14 cellular contexts compared by ENCODE assay signal in genomic region chr6:2911171-2911570, GRCh38. TPM values are rescaled to one million over a fixed set of nuclear protein-coding genes. Genes with fewer than 3 reads are reported as not detected.
DNase-seq lines count a peak whose midpoint lies in the region; ATAC-seq, FAIRE-seq and TF ChIP-seq lines count a peak whose summit lies in the region.
"Had no signal": no experiment of that assay in that cellular context is flagged by ENCODE, and none has a peak within 500 bp of the region (broad histone marks: within the 10 kb centered on the region; RNA-seq: fewer than 3 reads in every experiment).

No MANE protein-coding gene starts in this region.

- H3K4me1 ChIP-seq in H1 (replicated peaks in 1 of 4; ENCODE audit: control insufficient read depth in 3 of 4, insufficient read depth in 4 of 4, low read length in 3 of 4) (peaks cover 2 to 19% (median 15%) of the 10 kb centered on the region in 4 experiments; a peak in 6 of 7 replicates), GM23338 (ENCODE audit: insufficient read depth) (peaks cover 49% of the 10 kb centered on the region), A673 (ENCODE audit: insufficient read depth, low read length, poor library complexity, severe bottlenecking) (no peaks in the 10 kb centered on the region)
- H3K4me1 ChIP-seq: vagina had no signal

- peak overlapping the region; percentile 36 for H4K91ac ChIP-seq in H1 (replicated peaks; ENCODE audit: insufficient read length, low read length)

- no peak for FAIRE-seq in H1 (lab: Jason Lieb, UNC)
- FAIRE-seq: G401.6, islet of Langerhans had no signal

- no peak overlapping the region for H2AK5ac ChIP-seq in H1 (ENCODE audit: low read depth, low read length)

- H3K9me3 ChIP-seq in H1 (ENCODE audit: insufficient read depth in 2 of 2, low read depth in 1 of 2, low read length in 1 of 2) (no peaks in the 10 kb centered on the region), A673 (ENCODE audit: low read depth, low read length, poor library complexity, severe bottlenecking) (no peaks in the 10 kb centered on the region)
- H3K9me3 ChIP-seq: vagina had no signal

- H2BK5ac ChIP-seq in H1 (ENCODE audit: low read depth, low read length): peak overlapping the region; percentile 0; the same call in 1 of the 2 replicates

- H3K23me2 ChIP-seq in H1 (ENCODE audit: low read depth, low read length): no peaks in the 10 kb centered on the region; the same call in 1 of the 2 replicates

- H3K36me3 Mint-ChIP-seq in GM23338 (ENCODE audit: low read depth): peaks cover 7% of the 10 kb centered on the region; the same call in 2 of the 3 replicates

- H3K4ac ChIP-seq in H1 (replicated peaks; ENCODE audit: insufficient read length, low read depth, low read length): no peak overlapping the region

- no peak overlapping the region for H2BK20ac ChIP-seq in H1 (ENCODE audit: low read length)

- H3K36me3 ChIP-seq in H1 (ENCODE audit: control insufficient read depth in 2 of 4, insufficient read depth in 4 of 4, low read length in 3 of 4): no peaks in the 10 kb centered on the region
- H3K36me3 ChIP-seq in GM23338 (ENCODE audit: insufficient read depth): no peaks in the 10 kb centered on the region
- H3K36me3 ChIP-seq in A673 (ENCODE audit: insufficient read depth, low read length, poor library complexity, severe bottlenecking): no peaks in the 10 kb centered on the region
- H3K36me3 ChIP-seq: vagina had no signal

- H3K4me2 ChIP-seq in H1 (ENCODE audit: insufficient read depth in 1 of 2, low read depth in 2 of 2, low read length in 2 of 2) (no peak overlapping the region), GM23338 (no peak overlapping the region)
- H3K4me2 ChIP-seq: smooth muscle cell had no signal

- no peak overlapping the region for H3K56ac ChIP-seq in H1 (replicated peaks; ENCODE audit: insufficient read length, low read depth, low read length)

- no peak overlapping the region for H4K8ac ChIP-seq in H1 (ENCODE audit: extremely low read depth, insufficient read depth, low read length)

- no peak overlapping the region for H4K5ac ChIP-seq in H1 (ENCODE audit: insufficient read length, low read depth, low read length)

- H2AFZ ChIP-seq in H1 (ENCODE audit: low read length) (no peak overlapping the region), GM23338 (no peak overlapping the region)

- no peak for TF ChIP-seq POLR2A in H1 (IDR thresholded peaks at IDR 0.05; ENCODE audit: control extremely low read depth in 1 of 2, low read depth in 2 of 2, low read length in 2 of 2)

- H2BK12ac ChIP-seq in H1 (ENCODE audit: low read depth, low read length): no peak overlapping the region

- ATAC-seq in GM21576 (IDR thresholded peaks at IDR 0.05; ENCODE audit: unreplicated experiment) (peak; percentile 60), HG03571 (IDR thresholded peaks at IDR 0.05; ENCODE audit: unreplicated experiment) (peak; percentile 67), HG02840 (IDR thresholded peaks at IDR 0.05; ENCODE audit: low FRiP score, unreplicated experiment) (no peak), GM23338 (no peak)

- intact Hi-C loops in A673 (cut with micrococcal nuclease; ENCODE audit: unreplicated experiment): loop anchor here (5.0 kb wide), 2 partner anchors 64 to 119 kb away; no protein-coding TSS in a partner anchor

- no peak overlapping the region; the same call in 1 of the 2 replicates for H3K18ac ChIP-seq in H1 (ENCODE audit: extremely low read depth, low read length)

- CTCF ChIA-PET in H1 (lab: Charles Lee; ENCODE audit: partially characterized antibody): interaction anchor here (0.6 to 1.7 kb wide), 26 partner anchors 10 to 139 kb away, joined by 3 to 20 read pairs (median 4); partner anchors contain the start of gene SERPINB1
- CTCF ChIA-PET in A673 (lab: Charles Lee): interaction anchor here (0.7 kb wide), 1 partner anchor 66 kb away, joined by 5 read pairs; no protein-coding TSS in a partner anchor

- peaks cover 12% of the 10 kb centered on the region for H3K27me3 Mint-ChIP-seq in GM23338 (ENCODE audit: insufficient read depth, low read depth, poor library complexity)

- TF ChIP-seq CTCF in GM12865 (IDR thresholded peaks at IDR 0.05; ENCODE audit: insufficient read depth, low read depth, low read length, missing control alignments) (no peak), H1 (IDR thresholded peaks at IDR 0.05; ENCODE audit: control extremely low read depth in 1 of 3, insufficient read depth in 1 of 3, low read depth in 1 of 3, low read length in 3 of 3) (no peak), GM23338 (conservative IDR thresholded peaks at IDR 0.05; ENCODE audit: low read depth in 2 of 2) (no peak), A673 (conservative IDR thresholded peaks at IDR 0.05; ENCODE audit: low read depth, low read length) (no peak)

- TF ChIP-seq EP300 in H1 (IDR thresholded peaks at IDR 0.05; ENCODE audit: borderline replicate concordance in 1 of 2, low read depth in 2 of 2, low read length in 2 of 2): no peak

- 89% methylated on average over 4 of the region's 4 CpGs; no CpG with 5 or more reads in 1 of the 2 experiments for WGBS in H1 (ENCODE audit: extremely low coverage in 1 of 2, insufficient coverage in 1 of 2, insufficient read length in 1 of 2, insufficient replicate concordance in 2 of 2, low coverage in 1 of 2, low lambda C conversion rate in 2 of 2, missing lambda C conversion rate in 1 of 2), 2 experiments

- H3K9me2 ChIP-seq in GM23338 (ENCODE audit: insufficient read depth): no peaks in the 10 kb centered on the region

- H3K27me3 ChIP-seq in H1 (replicated peaks in 1 of 4; ENCODE audit: control insufficient read depth in 3 of 4, extremely low read depth in 1 of 4, insufficient read depth in 3 of 4, low read length in 3 of 4) (no peaks in the 10 kb centered on the region), GM23338 (ENCODE audit: insufficient read depth) (no peaks in the 10 kb centered on the region), A673 (replicated peaks; ENCODE audit: insufficient read depth, low read depth, low read length, poor library complexity) (no peaks in the 10 kb centered on the region)
- H3K27me3 ChIP-seq: vagina had no signal

- peaks cover 5% of the 10 kb centered on the region; the same call in 2 of the 3 replicates for H3K9me3 Mint-ChIP-seq in GM23338

- H3K79me2 ChIP-seq in H1 (ENCODE audit: control insufficient read depth in 1 of 2, insufficient read depth in 2 of 2, low read length in 2 of 2) (no peaks in the 10 kb centered on the region), GM23338 (replicated peaks; ENCODE audit: insufficient read depth) (no peaks in the 10 kb centered on the region)

- peak overlapping the region; percentile 21 for H2BK120ac ChIP-seq in H1 (replicated peaks; ENCODE audit: low read depth, low read length)

- H3K4me3 ChIP-seq in GM12865 (ENCODE audit: low read depth, low read length): no peak overlapping the region
- H3K4me3 ChIP-seq in H1 (ENCODE audit: extremely low read depth in 1 of 4, insufficient read depth in 2 of 4, low read depth in 3 of 4, low read length in 4 of 4): no peak overlapping the region
- no peak overlapping the region for H3K4me3 ChIP-seq in GM23338
- H3K4me3 ChIP-seq in A673 (ENCODE audit: low read depth, low read length, poor library complexity, severe bottlenecking): no peak overlapping the region
- H3K4me3 ChIP-seq: smooth muscle cell, vagina had no signal

- no peak overlapping the region for H3K27ac ChIP-seq in H1 (ENCODE audit: low read depth, low read length)
- no peak overlapping the region for H3K27ac ChIP-seq in GM23338 (ENCODE audit: low read depth)
- no peak overlapping the region for H3K27ac ChIP-seq in A673 (ENCODE audit: low read depth, low read length, poor library complexity, severe bottlenecking)
- no peak overlapping the region for H3K27ac ChIP-seq in substantia nigra (ENCODE audit: low read depth, low read length, poor library complexity, severe bottlenecking)
- H3K27ac ChIP-seq: vagina had no signal

- no peak overlapping the region for H3K14ac ChIP-seq in H1 (ENCODE audit: insufficient read length)

- H3K4me3 Mint-ChIP-seq in GM23338: no peak overlapping the region
- H3K4me3 Mint-ChIP-seq: HFFc6 had no signal

- BruUV-seq in A673 (replicated peaks; lab: Mats Ljungman, UMichigan): no TSS peak

- POLR2A ChIA-PET in H1 (lab: Charles Lee; ENCODE audit: partially characterized antibody) (interaction anchor here (0.8 to 0.9 kb wide), 2 partner anchors 42 to 65 kb away, joined by 3 read pairs; no protein-coding TSS in a partner anchor), A673 (lab: Charles Lee; ENCODE audit: low non-redundant PET) (no interaction called here)

- no peak overlapping the region for H3K23ac ChIP-seq in H1 (ENCODE audit: insufficient read length)

- H3F3A ChIP-seq in GM23338 (replicated peaks; ENCODE audit: low read depth): peaks cover 23% of the 10 kb centered on the region

- no peaks in the 10 kb centered on the region for H4K20me1 ChIP-seq in H1 (replicated peaks in 1 of 2; ENCODE audit: control insufficient read depth in 1 of 2, insufficient read depth in 2 of 2, low read length in 2 of 2)
- no peaks in the 10 kb centered on the region for H4K20me1 ChIP-seq in GM23338 (replicated peaks; ENCODE audit: insufficient read depth)

- H3K27ac Mint-ChIP-seq in GM23338: no peak overlapping the region
- H3K27ac Mint-ChIP-seq: activated naive CD4-positive, alpha-beta T cell treated with anti-CD3 and anti-CD28 coated beads, Interleukin-2, amount 50 U/mL, for 72 hours; HFFc6 had no signal

- TF ChIP-seq RAD21 in H1 (IDR thresholded peaks at IDR 0.05 in 1 of 2, conservative IDR thresholded peaks at IDR 0.05 in 1 of 2; ENCODE audit: low read depth in 2 of 2, low read length in 2 of 2): no peak

- no peak overlapping the region for H2BK15ac ChIP-seq in H1 (ENCODE audit: low read length)

- H3K4me1 Mint-ChIP-seq in GM23338: peaks cover 61% of the 10 kb centered on the region

- no peak overlapping the region for H3K9ac ChIP-seq in H1 (replicated peaks in 1 of 4; ENCODE audit: extremely low read depth in 1 of 4, low read depth in 3 of 4, low read length in 3 of 4)

- DNase-seq in GM12865 (ENCODE audit: low read depth) (peak; percentile 65), H1 (ENCODE audit: low read depth in 1 of 2, low spot score in 2 of 2) (no peak), GM23338 (ENCODE audit: low spot score) (no peak), A673 (ENCODE audit: low spot score) (no peak), substantia nigra (lab: John Stamatoyannopoulos, UW) (no peak)

- no peaks in the 10 kb centered on the region for H3K79me1 ChIP-seq in H1 (ENCODE audit: low read depth, low read length)

RNA-seq across cellular contexts. Expression of gene SERPINB9, which starts 8.1 kb away (rescaled TPM):
- 63.5 and 66.8 TPM in 2 replicates for total RNA-seq in H1 (2021; fragmentation: NEBNext Ultra II Directional; extraction: Animal tissue kit (Norgen Biotek cat#: 25700))
- 53.5 and 93.8 TPM in 2 replicates for polyA plus RNA-seq in H1 (2011; rRNA removed)
- polyA plus RNA-seq in H1 (2011; cell fraction: cytosol; rRNA removed): 58.9 TPM
- polyA plus RNA-seq in H1 (2011; cell fraction: nucleus; rRNA removed): 23.5 TPM
- polyA plus RNA-seq in H1 (2012, experiment 1 of 2): 56.9 to 68.1 TPM (median 58.4 TPM) in 4 replicates
- 26.8 TPM for polyA plus RNA-seq in H1 (2012, experiment 2 of 2)
- polyA plus RNA-seq in H1 (2013, experiment 1 of 2): 31.2 TPM
- 29.8 TPM for polyA plus RNA-seq in H1 (2013, experiment 2 of 2)
- 100 and 149 TPM in 2 replicates for polyA minus RNA-seq in H1 (2011; rRNA and poly(A)+ RNA removed)
- polyA minus RNA-seq in H1 (2011; cell fraction: cytosol; rRNA and poly(A)+ RNA removed): 53.1 TPM
- 25.0 TPM for polyA minus RNA-seq in H1 (2011; cell fraction: nucleus; rRNA and poly(A)+ RNA removed)
- 65.0 and 71.3 TPM in 2 replicates for total RNA-seq in GM23338 (2014; rRNA removed; shearing (Covaris generic))
- 46.6 and 47.4 TPM in 2 replicates for polyA plus RNA-seq in GM23338 (2016; fragmentation: Nextera tagmentation; extraction: Ambion mirVana)
- total RNA-seq in A673 (2021): 4.1 and 4.2 TPM in 2 replicates

Comparison
In these comparisons a context has a peak if more than half of its experiments do, and no peak if none do; other contexts are left out.
1. ATAC-seq: peak in GM21576 (single experiment) and HG03571 (single experiment); none in HG02840 (single experiment) and GM23338 (single experiment).
2. RNA of gene SERPINB9, which starts 8.1 kb away (total RNA-seq): 65.0 to 71.3 TPM in GM23338 and 63.5 to 66.8 TPM in H1; 4.1 to 4.2 TPM in A673; every median in the first group is over 10 times any median in the second.